In the genomic region with DNA sequence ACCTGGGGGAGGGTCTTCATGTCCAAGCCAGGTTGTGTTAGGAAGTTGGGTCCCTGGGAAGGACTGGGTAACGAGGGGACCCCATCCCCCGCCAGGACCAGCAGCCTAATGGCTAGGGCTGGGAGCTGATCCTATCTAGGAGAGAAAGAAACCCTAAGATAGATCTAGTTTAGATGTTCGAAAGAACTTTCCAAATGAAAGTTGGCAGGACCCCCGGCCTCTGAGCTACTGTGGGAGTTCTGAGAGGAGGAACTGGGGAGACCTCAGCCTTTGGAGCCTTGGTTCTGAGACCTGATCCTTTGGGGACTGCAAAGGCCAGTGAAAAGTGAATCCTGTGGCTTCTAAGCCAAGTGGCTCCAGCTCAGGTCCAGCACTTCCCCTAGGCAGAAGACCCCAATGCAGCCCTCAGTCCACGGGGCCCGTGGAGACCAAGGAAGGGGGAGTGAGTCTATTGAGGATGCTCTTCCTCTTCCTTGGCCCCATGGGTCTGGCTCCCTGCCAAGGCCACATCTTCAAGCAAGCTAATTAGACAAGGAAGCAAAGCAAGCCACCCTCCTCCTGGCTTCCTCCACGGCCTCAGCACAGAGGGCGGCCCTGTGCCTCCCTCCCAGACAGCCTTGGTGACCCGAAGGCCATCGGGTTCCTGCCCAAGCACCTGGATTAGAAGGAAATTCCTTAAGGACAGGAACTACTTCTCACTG, we compare ENCODE assay signal across 15 cellular contexts. TPM values are rescaled to one million over a fixed set of nuclear protein-coding genes. Genes with fewer than 3 reads are reported as not detected.
DNase-seq lines count a peak whose midpoint lies in the region; ATAC-seq and TF ChIP-seq lines count a peak whose summit lies in the region.
"Had no signal": no experiment of that assay in that cellular context is flagged by ENCODE, and none has a peak within 500 bp of the region (broad histone marks: within the 10 kb centered on the region; RNA-seq: fewer than 3 reads in every experiment).

No MANE protein-coding gene starts in this region.

- peaks cover 17% of the 10 kb centered on the region; the same call in 1 of the 2 replicates for H4K20me1 ChIP-seq in Karpas-422 (ENCODE audit: insufficient read depth, low read depth, low read length)

- peak overlapping the region; percentile 15 for H3K27ac Mint-ChIP-seq in activated CD8-positive, alpha-beta T cell treated with anti-CD3 and anti-CD28 coated beads for 36 hours
- H3K27ac Mint-ChIP-seq in activated CD8-positive, alpha-beta T cell treated with anti-CD3 and anti-CD28 coated beads, Interleukin-2, amount 10 ng/mL, durations not matched to agents 7 days and 5 days = no peak overlapping the region
- H3K27ac Mint-ChIP-seq: activated CD4-positive, alpha-beta T cell treated with anti-CD3 and anti-CD28 coated beads, Interleukin-2, amount 10 ng/mL, durations not matched to agents 7 days and 5 days had no signal

- peaks cover 3% of the 10 kb centered on the region for H3K4me1 Mint-ChIP-seq in activated CD8-positive, alpha-beta T cell treated with anti-CD3 and anti-CD28 coated beads for 36 hours (ENCODE audit: low read depth)
- peaks cover 8% of the 10 kb centered on the region for H3K4me1 Mint-ChIP-seq in activated CD8-positive, alpha-beta T cell treated with anti-CD3 and anti-CD28 coated beads, Interleukin-2, amount 10 ng/mL, durations not matched to agents 7 days and 5 days (ENCODE audit: low read depth)

- H3K4me3 ChIP-seq in Karpas-422 (ENCODE audit: low read length) (no peak overlapping the region), mucosa of descending colon (no peak overlapping the region)

- no peak overlapping the region for H3K4me3 Mint-ChIP-seq in activated CD8-positive, alpha-beta T cell treated with anti-CD3 and anti-CD28 coated beads for 36 hours
- H3K4me3 Mint-ChIP-seq in activated CD8-positive, alpha-beta T cell treated with anti-CD3 and anti-CD28 coated beads, Interleukin-2, amount 10 ng/mL, durations not matched to agents 7 days and 5 days = no peak overlapping the region
- H3K4me3 Mint-ChIP-seq: activated CD4-positive, alpha-beta T cell treated with anti-CD3 and anti-CD28 coated beads, Interleukin-2, amount 10 ng/mL, durations not matched to agents 7 days and 5 days had no signal

- no peak overlapping the region for H2AFZ ChIP-seq in Karpas-422 (ENCODE audit: low read length)

- H3K27me3 ChIP-seq in Karpas-422 (ENCODE audit: low read length) = no peaks in the 10 kb centered on the region

- no peak overlapping the region for H3K9ac ChIP-seq in Karpas-422 (ENCODE audit: low read length)

- TF ChIP-seq CTCF in activated CD8-positive, alpha-beta T cell treated with anti-CD3 and anti-CD28 coated beads for 36 hours (IDR thresholded peaks at IDR 0.05) = no peak
- no peak for TF ChIP-seq CTCF in mucosa of descending colon (IDR thresholded peaks at IDR 0.05)

- intact Hi-C loops in activated CD8-positive, alpha-beta T cell treated with anti-CD3 and anti-CD28 coated beads for 36 hours (cut with micrococcal nuclease) = no loop called here
- intact Hi-C loops in mucosa of descending colon (cut with DNase I, micrococcal nuclease) = no loop called here

- H3K36me3 Mint-ChIP-seq in activated CD8-positive, alpha-beta T cell treated with anti-CD3 and anti-CD28 coated beads for 36 hours (ENCODE audit: low read depth) = peaks cover 25% of the 10 kb centered on the region
- peaks cover 35% of the 10 kb centered on the region for H3K36me3 Mint-ChIP-seq in activated CD8-positive, alpha-beta T cell treated with anti-CD3 and anti-CD28 coated beads, Interleukin-2, amount 10 ng/mL, durations not matched to agents 7 days and 5 days (ENCODE audit: low read depth)

- no peaks in the 10 kb centered on the region for H3K9me3 Mint-ChIP-seq in activated CD8-positive, alpha-beta T cell treated with anti-CD3 and anti-CD28 coated beads for 36 hours
- no peaks in the 10 kb centered on the region for H3K9me3 Mint-ChIP-seq in activated CD8-positive, alpha-beta T cell treated with anti-CD3 and anti-CD28 coated beads, Interleukin-2, amount 10 ng/mL, durations not matched to agents 7 days and 5 days (ENCODE audit: insufficient read depth)
- H3K9me3 Mint-ChIP-seq: activated CD4-positive, alpha-beta T cell treated with anti-CD3 and anti-CD28 coated beads, Interleukin-2, amount 10 ng/mL, durations not matched to agents 7 days and 5 days had no signal

- no peak for ATAC-seq in activated CD8-positive, alpha-beta T cell treated with anti-CD3 and anti-CD28 coated beads for 36 hours
- no peak for ATAC-seq in activated CD8-positive, alpha-beta T cell treated with anti-CD3 and anti-CD28 coated beads, Interleukin-2, amount 10 ng/mL, durations not matched to agents 7 days and 5 days
- peak; percentile 16 for ATAC-seq in mucosa of descending colon

- H3K4me1 ChIP-seq in Karpas-422 (ENCODE audit: low read length) (no peaks in the 10 kb centered on the region), mucosa of descending colon (ENCODE audit: low read depth) (no peaks in the 10 kb centered on the region)

- peak; percentile 26 for DNase-seq in activated CD8-positive, alpha-beta T cell treated with anti-CD3 and anti-CD28 coated beads for 36 hours
- DNase-seq in activated CD8-positive, alpha-beta T cell treated with anti-CD3 and anti-CD28 coated beads, Interleukin-2, amount 10 ng/mL, durations not matched to agents 7 days and 5 days = no peak
- DNase-seq in Karpas-422 = peak; percentile 72
- peak; percentile 44 for DNase-seq in UCSD-AML1 (lab: John Stamatoyannopoulos, UW; ENCODE audit: unreplicated experiment)
- peak; percentile 25 to 64 (median 47) for DNase-seq in mucosa of descending colon
- DNase-seq in T-helper 1 cell = no peak
- DNase-seq in kidney tubule cell (ENCODE audit: low spot score) = no peak
- DNase-seq in AG20443 (ENCODE audit: low spot score) = no peak
- DNase-seq: ACHN; activated CD4-positive, alpha-beta T cell treated with anti-CD3 and anti-CD28 coated beads, Interleukin-2, amount 10 ng/mL, durations not matched to agents 7 days and 5 days; HCEC 1CT; NCI-H1092; NCI-H226 had no signal

- H3K36me3 ChIP-seq in Karpas-422 (ENCODE audit: insufficient read depth, low read length) (peaks cover 38% of the 10 kb centered on the region), mucosa of descending colon (ENCODE audit: low read depth) (no peaks in the 10 kb centered on the region)

- CTCF ChIA-PET in activated CD8-positive, alpha-beta T cell treated with anti-CD3 and anti-CD28 coated beads for 36 hours (lab: Charles Lee) = interaction anchor here (0.7 to 1.7 kb wide), 3 partner anchors 10 to 33 kb away, joined by 3 to 4 read pairs (median 3); no protein-coding TSS in a partner anchor
- CTCF ChIA-PET in activated CD8-positive, alpha-beta T cell treated with anti-CD3 and anti-CD28 coated beads, Interleukin-2, amount 10 ng/mL, durations not matched to agents 7 days and 5 days (lab: Charles Lee) = interaction anchor here (0.9 to 1.5 kb wide), 3 partner anchors 11 to 45 kb away, joined by 3 to 4 read pairs (median 4); no protein-coding TSS in a partner anchor

- no peak overlapping the region for H3K4me2 ChIP-seq in Karpas-422 (ENCODE audit: low read depth, low read length, poor library complexity, severe bottlenecking)

- no peaks in the 10 kb centered on the region for H3K79me2 ChIP-seq in Karpas-422 (ENCODE audit: low read length)

- H3K9me2 ChIP-seq in Karpas-422 (replicated peaks; ENCODE audit: insufficient read depth, low read length) = no peaks in the 10 kb centered on the region

- H3K9me3 ChIP-seq in Karpas-422 (ENCODE audit: low read length) (no peaks in the 10 kb centered on the region), mucosa of descending colon (no peaks in the 10 kb centered on the region)

- H3K27me3 Mint-ChIP-seq in activated CD8-positive, alpha-beta T cell treated with anti-CD3 and anti-CD28 coated beads for 36 hours = no peaks in the 10 kb centered on the region
- H3K27me3 Mint-ChIP-seq in activated CD8-positive, alpha-beta T cell treated with anti-CD3 and anti-CD28 coated beads, Interleukin-2, amount 10 ng/mL, durations not matched to agents 7 days and 5 days (ENCODE audit: low read depth) = no peaks in the 10 kb centered on the region
- H3K27me3 Mint-ChIP-seq: activated CD4-positive, alpha-beta T cell treated with anti-CD3 and anti-CD28 coated beads, Interleukin-2, amount 10 ng/mL, durations not matched to agents 7 days and 5 days had no signal

- no peak overlapping the region for H3K27ac ChIP-seq in Karpas-422 (ENCODE audit: low read length)

- POLR2A ChIA-PET in activated CD8-positive, alpha-beta T cell treated with anti-CD3 and anti-CD28 coated beads for 36 hours (lab: Charles Lee) = interaction anchor here (0.6 to 1.7 kb wide), 10 partner anchors 10 to 145 kb away, joined by 3 to 9 read pairs (median 4); partner anchors contain the start of genes EGR4 and RAB11FIP5
- POLR2A ChIA-PET in activated CD8-positive, alpha-beta T cell treated with anti-CD3 and anti-CD28 coated beads, Interleukin-2, amount 10 ng/mL, durations not matched to agents 7 days and 5 days (lab: Charles Lee) = interaction anchor here (1.7 kb wide), 1 partner anchor 24 kb away, joined by 6 read pairs; the partner anchor contains the start of gene CCT7

RNA-seq across cellular contexts. Expression of gene CCT7, which starts 23.5 kb away (rescaled TPM):
- total RNA-seq in activated CD8-positive, alpha-beta T cell treated with anti-CD3 and anti-CD28 coated beads for 36 hours = 100 to 1,000 TPM; 628 to 660 TPM
- total RNA-seq in activated CD8-positive, alpha-beta T cell treated with anti-CD3 and anti-CD28 coated beads, Interleukin-2, amount 10 ng/mL, durations not matched to agents 7 days and 5 days = 100 to 1,000 TPM; 347 to 362 TPM
- total RNA-seq in Karpas-422 (2014; rRNA removed; shearing (Covaris generic); ENCODE audit: low replicate concordance) = 482 and 608 TPM in 2 replicates
- 100 to 1,000 TPM; 132 to 207 (median 144) TPM for total RNA-seq in mucosa of descending colon

RNA-seq across cellular contexts. Expression of gene PRADC1, which starts 24.5 kb away (rescaled TPM):
- total RNA-seq in activated CD8-positive, alpha-beta T cell treated with anti-CD3 and anti-CD28 coated beads for 36 hours = 10 to 100 TPM; 12.4 to 16.2 TPM
- total RNA-seq in activated CD8-positive, alpha-beta T cell treated with anti-CD3 and anti-CD28 coated beads, Interleukin-2, amount 10 ng/mL, durations not matched to agents 7 days and 5 days = 10 to 100 TPM; 19.0 to 19.1 TPM
- 35.4 and 45.3 TPM in 2 replicates for total RNA-seq in Karpas-422 (2014; rRNA removed; shearing (Covaris generic); ENCODE audit: low replicate concordance)
- total RNA-seq in mucosa of descending colon = 10 to 100 TPM; 30.4 to 37.4 (median 34.6) TPM

RNA-seq across cellular contexts. Expression of gene FBXO41, which starts 26.7 kb away (rescaled TPM):
- 10 to 100 TPM; 41.5 to 42.0 TPM for total RNA-seq in activated CD8-positive, alpha-beta T cell treated with anti-CD3 and anti-CD28 coated beads for 36 hours
- total RNA-seq in activated CD8-positive, alpha-beta T cell treated with anti-CD3 and anti-CD28 coated beads, Interleukin-2, amount 10 ng/mL, durations not matched to agents 7 days and 5 days = 10 to 100 TPM; 32.0 to 32.3 TPM
- total RNA-seq in Karpas-422 (2014; rRNA removed; shearing (Covaris generic); ENCODE audit: low replicate concordance) = 44.9 and 55.6 TPM in 2 replicates
- 1 to 10 TPM; 2.0 to 4.8 (median 2.9) TPM for total RNA-seq in mucosa of descending colon

RNA-seq across cellular contexts. Expression of gene EGR4, which starts 35.8 kb away (rescaled TPM):
- under 1 TPM; 0.11 to 0.29 TPM for total RNA-seq in activated CD8-positive, alpha-beta T cell treated with anti-CD3 and anti-CD28 coated beads for 36 hours
- total RNA-seq in activated CD8-positive, alpha-beta T cell treated with anti-CD3 and anti-CD28 coated beads, Interleukin-2, amount 10 ng/mL, durations not matched to agents 7 days and 5 days = not detected
- total RNA-seq in Karpas-422 (2014; rRNA removed; shearing (Covaris generic); ENCODE audit: low replicate concordance) = 0.14 and 0.75 TPM in 2 replicates
- not detected for total RNA-seq in mucosa of descending colon
- total RNA-seq: activated CD4-positive, alpha-beta T cell treated with anti-CD3 and anti-CD28 coated beads, Interleukin-2, amount 10 ng/mL, durations not matched to agents 7 days and 5 days; bronchial epithelial cell; temporal lobe had no signal

RNA-seq across cellular contexts. Expression of gene SMYD5, which starts 43.5 kb away (rescaled TPM):
- total RNA-seq in activated CD8-positive, alpha-beta T cell treated with anti-CD3 and anti-CD28 coated beads for 36 hours = 10 to 100 TPM; 39.6 to 48.6 TPM
- total RNA-seq in activated CD8-positive, alpha-beta T cell treated with anti-CD3 and anti-CD28 coated beads, Interleukin-2, amount 10 ng/mL, durations not matched to agents 7 days and 5 days = 10 to 100 TPM; 16.6 to 21.3 TPM
- total RNA-seq in Karpas-422 (2014; rRNA removed; shearing (Covaris generic); ENCODE audit: low replicate concordance) = 35.6 and 48.1 TPM in 2 replicates
- 10 to 100 TPM; 10.5 to 20.0 (median 16.0) TPM for total RNA-seq in mucosa of descending colon

Comparison
In these comparisons a context has a peak if more than half of its experiments do, and no peak if none do; other contexts are left out.
1. DNase-seq: peak in activated CD8-positive, alpha-beta T cell treated with anti-CD3 and anti-CD28 coated beads for 36 hours (single experiment), Karpas-422 (single experiment), UCSD-AML1 (single experiment) and mucosa of descending colon (3 of 3); none in activated CD8-positive, alpha-beta T cell treated with anti-CD3 and anti-CD28 coated beads, Interleukin-2, amount 10 ng/mL, durations not matched to agents 7 days and 5 days (single experiment), T-helper 1 cell (0 of 5), kidney tubule cell (single experiment) and AG20443 (single experiment).